In the genomic region with DNA sequence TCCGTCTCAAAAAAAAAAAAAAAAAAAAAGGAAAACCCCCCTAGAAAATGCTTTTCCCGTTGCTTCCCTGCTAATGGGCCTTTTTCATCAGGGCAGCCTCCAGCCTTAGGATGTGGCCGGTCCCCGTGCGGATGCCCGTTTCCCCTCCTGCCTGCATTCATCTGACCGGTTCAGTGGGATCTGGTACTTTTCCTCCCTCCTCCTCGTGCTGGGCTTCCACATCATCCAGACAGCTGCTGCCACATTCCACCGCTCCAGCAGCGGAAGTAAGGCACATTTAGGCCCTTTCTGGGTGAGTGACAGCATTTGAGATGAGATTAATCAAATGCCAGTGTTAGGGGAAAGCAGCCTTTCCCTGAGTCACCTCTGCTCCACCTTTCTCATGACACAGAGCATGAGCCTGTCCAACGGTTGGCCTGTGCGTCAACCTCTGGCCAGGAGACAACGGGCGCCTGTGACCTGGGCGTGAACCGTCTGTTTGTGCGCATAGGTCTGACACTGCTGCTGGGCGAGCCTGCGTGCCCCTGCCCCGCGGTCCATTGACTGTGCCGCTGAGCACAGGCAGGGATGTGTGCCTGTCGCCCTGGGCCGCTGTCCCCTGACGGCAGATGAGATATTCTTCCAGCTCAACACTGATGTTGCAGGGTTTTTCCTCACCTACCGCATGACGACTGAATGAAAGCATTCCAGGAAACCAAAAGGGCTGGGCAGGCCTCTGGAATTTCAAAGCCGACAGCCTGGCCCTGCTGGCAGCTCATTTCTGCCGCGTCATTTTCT, we compare ENCODE assay signal across 8 cellular contexts.
A peak's percentile ranks its signal among the peaks of the same experiment; 100 is the strongest.
DNase-seq lines count a peak whose midpoint lies in the region; ATAC-seq and TF ChIP-seq lines count a peak whose summit lies in the region.

No MANE protein-coding gene starts in this region.

- intact Hi-C loops in activated T-helper 1 cell treated with anti-CD3 and anti-CD28 coated beads, Interleukin-12 subunit alpha, Interleukin-12 subunit beta, Interleukin-2, Interleukin-4 antibody, amounts not matched to agents 30 ng/mL and 10 ng/mL and 1 ng/mL, durations not matched to agents 14 hours and 24 hours and 36 hours (cut with micrococcal nuclease), result loop anchor here (1.0 to 10.0 kb wide), 5 partner anchors 29 to 979 kb away; no protein-coding TSS in a partner anchor

- DNase-seq in AG08396 (ENCODE audit: low spot score) (peak; percentile 78), foreskin keratinocyte (peak; percentile 99), midbrain (lab: John Stamatoyannopoulos, UW) (no peak)
- no peak for DNase-seq in activated T-helper 1 cell treated with anti-CD3 and anti-CD28 coated beads, Interleukin-12 subunit alpha, Interleukin-12 subunit beta, Interleukin-2, Interleukin-4 antibody, amounts not matched to agents 30 ng/mL and 10 ng/mL and 1 ng/mL, durations not matched to agents 14 hours and 24 hours and 36 hours (ENCODE audit: low spot score)

- H3K9me3 ChIP-seq in HUES48 (ENCODE audit: control insufficient read depth, insufficient read depth, low read length), result no peaks in the 10 kb centered on the region
- no peaks in the 10 kb centered on the region for H3K9me3 ChIP-seq in parathyroid adenoma (ENCODE audit: control insufficient read depth, low read length)

- no peak for TF ChIP-seq CTCF in foreskin keratinocyte (conservative IDR thresholded peaks at IDR 0.05)
- no peak for TF ChIP-seq CTCF in parathyroid adenoma (IDR thresholded peaks at IDR 0.05)

- peak overlapping the region; percentile 87 for H3K27ac ChIP-seq in HUES48 (ENCODE audit: low read depth, low read length)
- H3K27ac ChIP-seq in foreskin keratinocyte, result peak overlapping the region; percentile 95
- H3K27ac ChIP-seq in parathyroid adenoma, result peak overlapping the region; percentile 68

- H3K9ac ChIP-seq in HUES48 (ENCODE audit: low read depth, low read length), result peak overlapping the region; percentile 9
- H3K9ac ChIP-seq in parathyroid adenoma, result no peak overlapping the region

- no peaks in the 10 kb centered on the region for H3K36me3 Mint-ChIP-seq in activated T-helper 1 cell treated with anti-CD3 and anti-CD28 coated beads, Interleukin-12 subunit alpha, Interleukin-12 subunit beta, Interleukin-2, Interleukin-4 antibody, amounts not matched to agents 30 ng/mL and 10 ng/mL and 1 ng/mL, durations not matched to agents 14 hours and 24 hours and 36 hours (ENCODE audit: low read depth)

- peak overlapping the region; percentile 47 for H3K4me3 Mint-ChIP-seq in activated T-helper 1 cell treated with anti-CD3 and anti-CD28 coated beads, Interleukin-12 subunit alpha, Interleukin-12 subunit beta, Interleukin-2, Interleukin-4 antibody, amounts not matched to agents 30 ng/mL and 10 ng/mL and 1 ng/mL, durations not matched to agents 14 hours and 24 hours and 36 hours

- H3K27ac Mint-ChIP-seq in activated T-helper 1 cell treated with anti-CD3 and anti-CD28 coated beads, Interleukin-12 subunit alpha, Interleukin-12 subunit beta, Interleukin-2, Interleukin-4 antibody, amounts not matched to agents 30 ng/mL and 10 ng/mL and 1 ng/mL, durations not matched to agents 14 hours and 24 hours and 36 hours, result peak overlapping the region; percentile 90

- H3K27me3 ChIP-seq in HUES48 (ENCODE audit: control insufficient read depth, insufficient read depth, low read length) (no peaks in the 10 kb centered on the region), foreskin keratinocyte (no peaks in the 10 kb centered on the region), parathyroid adenoma (ENCODE audit: control insufficient read depth, insufficient read depth, low read length) (no peaks in the 10 kb centered on the region)

- H3K27me3 Mint-ChIP-seq in activated T-helper 1 cell treated with anti-CD3 and anti-CD28 coated beads, Interleukin-12 subunit alpha, Interleukin-12 subunit beta, Interleukin-2, Interleukin-4 antibody, amounts not matched to agents 30 ng/mL and 10 ng/mL and 1 ng/mL, durations not matched to agents 14 hours and 24 hours and 36 hours (ENCODE audit: insufficient read depth), result peaks cover 2% of the 10 kb centered on the region

- H3K79me2 ChIP-seq in parathyroid adenoma, result no peaks in the 10 kb centered on the region

- peaks cover 42% of the 10 kb centered on the region for H3K4me1 Mint-ChIP-seq in activated T-helper 1 cell treated with anti-CD3 and anti-CD28 coated beads, Interleukin-12 subunit alpha, Interleukin-12 subunit beta, Interleukin-2, Interleukin-4 antibody, amounts not matched to agents 30 ng/mL and 10 ng/mL and 1 ng/mL, durations not matched to agents 14 hours and 24 hours and 36 hours (ENCODE audit: low read depth)

- peak overlapping the region; percentile 87 for H2AFZ ChIP-seq in parathyroid adenoma

- ATAC-seq in foreskin keratinocyte (peak; percentile 83), HG03095 (IDR thresholded peaks at IDR 0.05; ENCODE audit: unreplicated experiment) (no peak), HG02571 (IDR thresholded peaks at IDR 0.05; ENCODE audit: unreplicated experiment) (no peak)

- H3K36me3 ChIP-seq in HUES48 (ENCODE audit: control insufficient read depth, insufficient read depth, low read length), result no peaks in the 10 kb centered on the region
- H3K36me3 ChIP-seq in parathyroid adenoma (ENCODE audit: control insufficient read depth, insufficient read depth, low read length), result no peaks in the 10 kb centered on the region

- H3K4me2 ChIP-seq in parathyroid adenoma (ENCODE audit: low read length), result peak overlapping the region; percentile 58

- H3K4me3 ChIP-seq in HUES48 (ENCODE audit: low read depth, low read length), result no peak overlapping the region
- H3K4me3 ChIP-seq in parathyroid adenoma (ENCODE audit: low read depth, low read length), result peak overlapping the region; percentile 23

- no peaks in the 10 kb centered on the region for H3K9me3 Mint-ChIP-seq in activated T-helper 1 cell treated with anti-CD3 and anti-CD28 coated beads, Interleukin-12 subunit alpha, Interleukin-12 subunit beta, Interleukin-2, Interleukin-4 antibody, amounts not matched to agents 30 ng/mL and 10 ng/mL and 1 ng/mL, durations not matched to agents 14 hours and 24 hours and 36 hours

- H3K4me1 ChIP-seq in HUES48 (ENCODE audit: control insufficient read depth, insufficient read depth, low read length), result peaks cover 24% of the 10 kb centered on the region
- H3K4me1 ChIP-seq in foreskin keratinocyte, result peaks cover 43% of the 10 kb centered on the region
- H3K4me1 ChIP-seq in parathyroid adenoma, result peaks cover 9% of the 10 kb centered on the region

Comparison
In these comparisons a context has a peak if more than half of its experiments do, and no peak if none do; other contexts are left out.
1. DNase-seq: peak in AG08396 (single experiment) and foreskin keratinocyte (2 of 2); none in activated T-helper 1 cell treated with anti-CD3 and anti-CD28 coated beads, Interleukin-12 subunit alpha, Interleukin-12 subunit beta, Interleukin-2, Interleukin-4 antibody, amounts not matched to agents 30 ng/mL and 10 ng/mL and 1 ng/mL, durations not matched to agents 14 hours and 24 hours and 36 hours (single experiment) and midbrain (single experiment).
2. Peak in every context shown above with its lines, with median percentiles within 50 percentile points of each other: H3K27ac ChIP-seq.